2 cellular contexts compared by ENCODE assay signal in the genomic region with DNA sequence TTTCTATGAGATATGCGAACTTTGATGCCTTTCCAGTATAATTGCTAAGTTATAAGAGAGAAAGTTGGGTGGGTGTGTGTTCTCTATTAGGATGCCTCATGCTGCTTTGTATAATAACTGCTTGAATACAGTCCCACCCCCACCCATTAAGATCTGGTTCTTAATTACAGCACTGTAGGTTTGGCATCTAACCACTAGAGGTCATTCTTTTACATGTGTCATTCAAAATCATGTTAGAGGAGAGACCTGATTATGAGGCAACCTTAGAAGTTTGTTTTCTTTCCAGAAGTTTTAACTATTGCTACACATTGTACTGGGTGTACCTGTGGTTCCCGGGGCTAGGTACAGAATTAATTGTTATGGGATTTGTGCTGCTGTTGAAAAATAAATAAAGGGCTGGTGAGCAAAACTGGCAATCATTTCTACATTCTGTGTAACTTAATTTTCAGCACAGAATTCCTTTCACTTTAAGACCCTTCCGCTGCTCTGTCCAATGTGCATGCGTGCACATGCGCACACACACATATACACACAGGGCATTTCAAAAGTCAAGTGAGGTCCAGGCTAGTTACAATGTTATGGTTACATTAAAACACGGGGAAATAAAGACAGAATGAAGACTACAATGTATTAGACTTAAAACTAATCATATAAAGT.
TF ChIP-seq lines count a peak whose summit lies in the region.

No MANE protein-coding gene starts in this region.

TF ChIP-seq in GM12878, 131 proteins besides CTCF, POLR2A, EP300 and RAD21 (continued from another document):
- peak; percentile 60; the same call in 1 of the 2 replicates for TF ChIP-seq SMC3 (IDR thresholded peaks at IDR 0.05; ENCODE audit: borderline replicate concordance, low read length)
- no peak for TF ChIP-seq ZZZ3 (IDR thresholded peaks at IDR 0.05; ENCODE audit: control insufficient read depth, insufficient read length, low read depth)
- TF ChIP-seq ZNF24 (IDR thresholded peaks at IDR 0.05): 0 out of 2 replicates have a peak, but pooled peaks have one; percentile 44

TF ChIP-seq in HepG2, 621 proteins besides CTCF, POLR2A, EP300 and RAD21 (continued from another document):
- TF ChIP-seq, protein P1, sequence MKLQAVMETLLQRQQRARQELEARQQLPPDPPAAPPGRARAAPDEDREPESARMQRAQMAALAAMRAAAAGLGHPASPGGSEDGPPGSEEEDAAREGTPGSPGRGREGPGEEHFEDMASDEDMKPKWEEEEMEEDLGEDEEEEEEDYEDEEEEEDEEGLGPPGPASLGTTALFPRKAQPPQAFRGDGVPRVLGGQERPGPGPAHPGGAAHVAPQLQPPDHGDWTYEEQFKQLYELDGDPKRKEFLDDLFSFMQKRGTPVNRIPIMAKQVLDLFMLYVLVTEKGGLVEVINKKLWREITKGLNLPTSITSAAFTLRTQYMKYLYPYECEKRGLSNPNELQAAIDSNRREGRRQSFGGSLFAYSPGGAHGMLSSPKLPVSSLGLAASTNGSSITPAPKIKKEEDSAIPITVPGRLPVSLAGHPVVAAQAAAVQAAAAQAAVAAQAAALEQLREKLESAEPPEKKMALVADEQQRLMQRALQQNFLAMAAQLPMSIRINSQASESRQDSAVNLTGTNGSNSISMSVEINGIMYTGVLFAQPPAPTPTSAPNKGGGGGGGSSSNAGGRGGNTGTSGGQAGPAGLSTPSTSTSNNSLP (IDR thresholded peaks at IDR 0.05; ENCODE audit: low read depth, low read length): peak; percentile 53; the same call in 1 of the 2 replicates
- TF ChIP-seq, protein P2, sequence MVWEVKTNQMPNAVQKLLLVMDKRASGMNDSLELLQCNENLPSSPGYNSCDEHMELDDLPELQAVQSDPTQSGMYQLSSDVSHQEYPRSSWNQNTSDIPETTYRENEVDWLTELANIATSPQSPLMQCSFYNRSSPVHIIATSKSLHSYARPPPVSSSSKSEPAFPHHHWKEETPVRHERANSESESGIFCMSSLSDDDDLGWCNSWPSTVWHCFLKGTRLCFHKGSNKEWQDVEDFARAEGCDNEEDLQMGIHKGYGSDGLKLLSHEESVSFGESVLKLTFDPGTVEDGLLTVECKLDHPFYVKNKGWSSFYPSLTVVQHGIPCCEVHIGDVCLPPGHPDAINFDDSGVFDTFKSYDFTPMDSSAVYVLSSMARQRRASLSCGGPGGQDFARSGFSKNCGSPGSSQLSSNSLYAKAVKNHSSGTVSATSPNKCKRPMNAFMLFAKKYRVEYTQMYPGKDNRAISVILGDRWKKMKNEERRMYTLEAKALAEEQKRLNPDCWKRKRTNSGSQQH (CRISPR knock-in tag; IDR thresholded peaks at IDR 0.05; ENCODE audit: low read depth): no peak
- TF ChIP-seq PAX8 (CRISPR knock-in tag; IDR thresholded peaks at IDR 0.05; ENCODE audit: borderline replicate concordance) (no peak), MAFF (IDR thresholded peaks at IDR 0.05; ENCODE audit: low read depth, low read length) (no peak), XBP1 (CRISPR knock-in tag; IDR thresholded peaks at IDR 0.05) (no peak), SNAI1 (CRISPR knock-in tag; IDR thresholded peaks at IDR 0.05; ENCODE audit: borderline replicate concordance) (no peak), YEATS4 (CRISPR knock-in tag; IDR thresholded peaks at IDR 0.05; ENCODE audit: borderline replicate concordance) (no peak), ISX (CRISPR knock-in tag; conservative IDR thresholded peaks at IDR 0.05) (no peak), ZNF792 (CRISPR knock-in tag; IDR thresholded peaks at IDR 0.05) (no peak), CEBPB (IDR thresholded peaks at IDR 0.05; ENCODE audit: borderline replicate concordance, low read depth, low read length) (peak; percentile 11; the same call in 1 of the 2 replicates)
